Comparison of ENCODE assay signal across 18 cellular contexts in genomic region chr2:239393941-239394340, GRCh38. TPM values are rescaled to one million over a fixed set of nuclear protein-coding genes. Genes with fewer than 3 reads are reported as not detected.
DNase-seq lines count a peak whose midpoint lies in the region; ATAC-seq and TF ChIP-seq lines count a peak whose summit lies in the region.
"Had no signal": no experiment of that assay in that cellular context is flagged by ENCODE, and none has a peak within 500 bp of the region (broad histone marks: within the 10 kb centered on the region; RNA-seq: fewer than 3 reads in every experiment).

No MANE protein-coding gene starts in this region.

- H3K27ac ChIP-seq in mesenchymal stem cell (ENCODE audit: low read length, poor library complexity, severe bottlenecking) (no peak overlapping the region), tibial nerve (peak overlapping the region in 3 of 4 donors; percentile 31 to 74 (median 72)), neuronal stem cell (replicated peaks; ENCODE audit: low read length) (no peak overlapping the region)
- H3K27ac ChIP-seq: ascending aorta, C4-2B, pancreas had no signal

- H3K4me1 ChIP-seq in mesenchymal stem cell (ENCODE audit: control insufficient read depth, insufficient read depth, low read depth, low read length), result peaks cover 36% of the 10 kb centered on the region
- peaks cover 0 to 53% (median 24%) of the 10 kb centered on the region in 4 donors for H3K4me1 ChIP-seq in tibial nerve
- peaks cover 13 to 17% of the 10 kb centered on the region in 2 donors for H3K4me1 ChIP-seq in neuronal stem cell (ENCODE audit: control insufficient read depth in 2 of 2, insufficient read depth in 1 of 2, low read depth in 1 of 2, low read length in 2 of 2)

- no peak for TF ChIP-seq CTCF in cardiac fibroblast (IDR thresholded peaks at IDR 0.05; ENCODE audit: low read depth, low read length)
- no peak for TF ChIP-seq CTCF in tibial nerve (IDR thresholded peaks at IDR 0.05)

- H4K8ac ChIP-seq in mesenchymal stem cell (ENCODE audit: low read length), result no peak overlapping the region
- H4K8ac ChIP-seq in neuronal stem cell (ENCODE audit: low read depth, low read length), result no peak overlapping the region

- H3K9me3 Mint-ChIP-seq in activated CD4-positive, alpha-beta T cell treated with anti-CD3 and anti-CD28 coated beads for 36 hours (ENCODE audit: low read depth), result no peaks in the 10 kb centered on the region

- POLR2A ChIA-PET in activated CD4-positive, alpha-beta T cell treated with anti-CD3 and anti-CD28 coated beads for 36 hours (lab: Charles Lee), result no interaction called here

- H2BK15ac ChIP-seq in mesenchymal stem cell (ENCODE audit: low read depth, poor library complexity, severe bottlenecking) (no peak overlapping the region), neuronal stem cell (ENCODE audit: low read length) (no peak overlapping the region)

- TF ChIP-seq EP300 in tibial nerve (IDR thresholded peaks at IDR 0.05), result peak in 1 of 2 donors; percentile 13

- no peak overlapping the region for H3K27ac Mint-ChIP-seq in activated CD4-positive, alpha-beta T cell treated with anti-CD3 and anti-CD28 coated beads for 36 hours

- DNase-seq in NCI-H2107 treated with DMSO at 0.1 percent for 48 hours (lab: John Stamatoyannopoulos, UW; ENCODE audit: unreplicated experiment), result peak; percentile 53
- no peak for DNase-seq in NCI-H2107 (lab: John Stamatoyannopoulos, UW)
- DNase-seq in cardiac fibroblast (ENCODE audit: low read depth in 2 of 2), result peak; percentile 34 to 42
- DNase-seq in mesenchymal stem cell, result peak; percentile 47
- DNase-seq in tibial nerve (ENCODE audit: low spot score in 2 of 2), result no peak
- no peak for DNase-seq in activated CD4-positive, alpha-beta T cell treated with anti-CD3 and anti-CD28 coated beads for 36 hours
- no peak for DNase-seq in neuronal stem cell (ENCODE audit: low spot score)
- no peak for DNase-seq in ecto neural progenitor cell (ENCODE audit: low spot score)
- DNase-seq: activated CD4-positive, alpha-beta T cell treated with anti-CD3 and anti-CD28 coated beads, Interleukin-2, amount 50 U/mL, for 4 hours; activated naive CD4-positive, alpha-beta T cell; GF-D8; NCI-H1436 treated with DMSO at 0.1 percent for 48 hours; NCI-H524; stimulated activated CD8-positive, alpha-beta memory T cell treated with anti-CD3 and anti-CD28 coated beads, Interleukin-4, amount 100 ng/mL, for 48 hours had no signal

- H3K27me3 Mint-ChIP-seq in activated CD4-positive, alpha-beta T cell treated with anti-CD3 and anti-CD28 coated beads for 36 hours, result no peaks in the 10 kb centered on the region

- no peak for ATAC-seq in activated CD4-positive, alpha-beta T cell treated with anti-CD3 and anti-CD28 coated beads for 36 hours

- H3K4me1 Mint-ChIP-seq in activated CD4-positive, alpha-beta T cell treated with anti-CD3 and anti-CD28 coated beads for 36 hours, result peaks cover 28% of the 10 kb centered on the region

- no peak for TF ChIP-seq POLR2A in tibial nerve (IDR thresholded peaks at IDR 0.05)

- H2BK12ac ChIP-seq in mesenchymal stem cell (ENCODE audit: low read length in 2 of 2), result no peak overlapping the region
- H2BK12ac ChIP-seq in neuronal stem cell (ENCODE audit: low read length), result no peak overlapping the region

- H3K14ac ChIP-seq in mesenchymal stem cell (ENCODE audit: low read length in 2 of 2) (no peak overlapping the region), neuronal stem cell (ENCODE audit: low read length) (no peak overlapping the region)

- H3K36me3 ChIP-seq in mesenchymal stem cell (ENCODE audit: control insufficient read depth in 1 of 2, insufficient read depth in 2 of 2, low read depth in 1 of 2, low read length in 2 of 2) (peaks cover 0 to 25% of the 10 kb centered on the region in 2 experiments), tibial nerve (peaks cover 0 to 13% (median 0%) of the 10 kb centered on the region in 3 donors), neuronal stem cell (replicated peaks in 1 of 2; ENCODE audit: control insufficient read depth in 2 of 2, insufficient read depth in 2 of 2, low read length in 2 of 2) (peaks cover 1 to 19% of the 10 kb centered on the region in 2 donors)
- H3K36me3 ChIP-seq: ascending aorta, pancreas had no signal

- H3K9me3 ChIP-seq in mesenchymal stem cell (ENCODE audit: control insufficient read depth, low read length) (no peaks in the 10 kb centered on the region), tibial nerve (no peaks in the 10 kb centered on the region), neuronal stem cell (replicated peaks in 1 of 2; ENCODE audit: control insufficient read depth in 2 of 2, insufficient read depth in 1 of 2, low read depth in 1 of 2, low read length in 2 of 2) (peaks cover 0 to 11% of the 10 kb centered on the region in 2 donors)
- H3K9me3 ChIP-seq: ascending aorta, pancreas had no signal

- H4K91ac ChIP-seq in mesenchymal stem cell (ENCODE audit: low read length) (no peak overlapping the region), neuronal stem cell (ENCODE audit: low read depth, low read length, poor library complexity) (no peak overlapping the region)

- no peaks in the 10 kb centered on the region for H3K27me3 ChIP-seq in mesenchymal stem cell (ENCODE audit: control insufficient read depth in 1 of 2, insufficient read depth in 1 of 2, low read length in 2 of 2)
- no peaks in the 10 kb centered on the region for H3K27me3 ChIP-seq in tibial nerve
- H3K27me3 ChIP-seq in neuronal stem cell (ENCODE audit: control insufficient read depth in 3 of 3, insufficient read depth in 3 of 3, low read depth in 1 of 3, low read length in 3 of 3), result no peaks in the 10 kb centered on the region
- H3K27me3 ChIP-seq: ascending aorta, pancreas had no signal

- H2AFZ ChIP-seq in mesenchymal stem cell (ENCODE audit: low read depth, low read length), result no peak overlapping the region
- H2AFZ ChIP-seq in neuronal stem cell (ENCODE audit: low read length), result no peak overlapping the region

- H3K4me3 Mint-ChIP-seq in activated CD4-positive, alpha-beta T cell treated with anti-CD3 and anti-CD28 coated beads for 36 hours, result no peak overlapping the region

- H3K4me3 ChIP-seq in cardiac fibroblast (replicated peaks in 1 of 2; ENCODE audit: low read depth in 2 of 2, low read length in 2 of 2) (no peak overlapping the region), mesenchymal stem cell (ENCODE audit: insufficient read depth in 1 of 2, low read depth in 1 of 2, low read length in 2 of 2) (no peak overlapping the region), tibial nerve (no peak overlapping the region), neuronal stem cell (ENCODE audit: low read length in 2 of 2) (no peak overlapping the region)
- H3K4me3 ChIP-seq: ascending aorta, pancreas, smooth muscle cell had no signal

- H3K18ac ChIP-seq in mesenchymal stem cell (ENCODE audit: low read depth in 1 of 2, low read length in 2 of 2) (no peak overlapping the region), neuronal stem cell (ENCODE audit: low read length) (no peak overlapping the region)

- WGBS in mesenchymal stem cell, result 12% methylated on average over 3 of the region's 3 CpGs
- 30 to 43% methylated on average over 3 of the region's 3 CpGs for WGBS in tibial nerve, 2 donors
- WGBS in neuronal stem cell (ENCODE audit: extremely low coverage in 2 of 2, insufficient read length in 2 of 2, insufficient replicate concordance in 1 of 2), 2 donors, result no CpG with 5 or more reads among the region's 3 CpGs

- H3K9ac ChIP-seq in mesenchymal stem cell (ENCODE audit: low read length) (no peak overlapping the region), neuronal stem cell (ENCODE audit: low read depth, low read length, poor library complexity) (no peak overlapping the region)

- intact Hi-C loops in activated CD4-positive, alpha-beta T cell treated with anti-CD3 and anti-CD28 coated beads for 36 hours (cut with DNase I, micrococcal nuclease), result loop anchor here in 1 of 2 experiments (10.0 kb wide), 1 partner anchor 359 kb away; no protein-coding TSS in a partner anchor

- H2AK5ac ChIP-seq in mesenchymal stem cell (ENCODE audit: low read length, severe bottlenecking) (no peak overlapping the region), neuronal stem cell (ENCODE audit: low read depth, low read length) (no peak overlapping the region)

- no peak overlapping the region for H3K23ac ChIP-seq in mesenchymal stem cell (ENCODE audit: low read length in 2 of 2)
- no peak overlapping the region for H3K23ac ChIP-seq in neuronal stem cell (ENCODE audit: low read depth, low read length, poor library complexity)

- peaks cover 12% of the 10 kb centered on the region for H3K36me3 Mint-ChIP-seq in activated CD4-positive, alpha-beta T cell treated with anti-CD3 and anti-CD28 coated beads for 36 hours (ENCODE audit: low read depth)

- H2BK120ac ChIP-seq in mesenchymal stem cell (ENCODE audit: low read depth, low read length), result no peak overlapping the region
- H2BK120ac ChIP-seq in neuronal stem cell (ENCODE audit: low read depth, low read length), result no peak overlapping the region

- no peak overlapping the region for H2BK5ac ChIP-seq in mesenchymal stem cell (ENCODE audit: low read depth, low read length, poor library complexity, severe bottlenecking)
- no peak overlapping the region for H2BK5ac ChIP-seq in neuronal stem cell (ENCODE audit: low read length)

- CTCF ChIA-PET in activated CD4-positive, alpha-beta T cell treated with anti-CD3 and anti-CD28 coated beads for 36 hours (lab: Charles Lee), result interaction anchor here (0.6 kb wide), 1 partner anchor 132 kb away, joined by 3 read pairs; no protein-coding TSS in a partner anchor

- H3K4ac ChIP-seq in mesenchymal stem cell (ENCODE audit: low read depth in 1 of 2, low read length in 2 of 2) (no peak overlapping the region), neuronal stem cell (ENCODE audit: low read length) (no peak overlapping the region)

- peaks cover 56% of the 10 kb centered on the region for H3K79me1 ChIP-seq in mesenchymal stem cell (replicated peaks; ENCODE audit: low read length, poor library complexity, severe bottlenecking)
- H3K79me1 ChIP-seq in neuronal stem cell (ENCODE audit: low read depth, low read length), result peaks cover 29% of the 10 kb centered on the region

- no peak overlapping the region for H3K4me2 ChIP-seq in mesenchymal stem cell (ENCODE audit: low read length, poor library complexity, severe bottlenecking)
- H3K4me2 ChIP-seq in neuronal stem cell (ENCODE audit: insufficient read depth, low read length, poor library complexity, severe bottlenecking), result no peak overlapping the region
- H3K4me2 ChIP-seq: smooth muscle cell had no signal

RNA-seq across cellular contexts. Expression of gene HDAC4, which starts 6.9 kb away (rescaled TPM):
- polyA plus RNA-seq in mesenchymal stem cell (2013, experiment 1 of 2), result 7.9 TPM
- polyA plus RNA-seq in mesenchymal stem cell (2013, experiment 2 of 2), result 8.8 TPM
- 100 to 1,000 TPM in 2 of 4 donors, 10 to 100 TPM in 2; 68.0 to 123 (median 86.5) TPM for total RNA-seq in tibial nerve
- total RNA-seq in activated CD4-positive, alpha-beta T cell treated with anti-CD3 and anti-CD28 coated beads for 36 hours, result 10 to 100 TPM; 25.4 to 30.4 TPM
- polyA plus RNA-seq in neuronal stem cell (2013, experiment 1 of 2), result 15.9 TPM
- polyA plus RNA-seq in neuronal stem cell (2013, experiment 2 of 2), result 18.7 TPM

Comparison
In these comparisons a context has a peak if more than half of its experiments do, and no peak if none do; other contexts are left out.
1. DNase-seq: peak in NCI-H2107 treated with DMSO at 0.1 percent for 48 hours (single experiment), cardiac fibroblast (2 of 2) and mesenchymal stem cell (single experiment); none in NCI-H2107 (single experiment), tibial nerve (0 of 2), activated CD4-positive, alpha-beta T cell treated with anti-CD3 and anti-CD28 coated beads for 36 hours (single experiment), neuronal stem cell (single experiment) and ecto neural progenitor cell (single experiment).
2. H3K27ac ChIP-seq: peak in tibial nerve (3 of 4); none in mesenchymal stem cell (single experiment) and neuronal stem cell (single experiment).